Comparison of ENCODE assay signal across 22 cellular contexts in the genomic region with DNA sequence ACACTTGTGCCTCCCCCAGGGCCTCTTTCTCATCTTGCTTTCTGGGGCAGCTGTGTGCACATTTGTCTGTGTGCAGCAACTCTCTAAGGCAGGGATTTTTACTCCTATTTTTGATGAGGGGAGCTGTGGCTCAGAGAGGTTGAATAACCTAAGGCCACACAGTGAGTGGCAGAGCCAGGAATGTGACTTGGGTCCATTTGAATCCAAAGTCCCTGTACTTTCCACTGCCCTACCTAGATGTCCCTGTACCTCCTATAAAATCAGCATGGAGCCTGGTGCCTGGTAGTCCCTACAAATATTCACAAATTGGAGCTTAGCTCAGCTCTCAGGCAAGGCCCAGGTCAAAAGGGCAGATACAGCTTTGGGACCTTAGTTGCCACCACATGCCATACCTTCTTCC.
"Had no signal": no experiment of that assay in that cellular context is flagged by ENCODE, and none has a peak within 500 bp of the region (broad histone marks: within the 10 kb centered on the region; RNA-seq: fewer than 3 reads in every experiment).

No MANE protein-coding gene starts in this region.

- DNase-seq: activated B cell treated with CpG ODN at 0.5 μM for 24 hours; activated CD4-positive, alpha-beta memory T cell treated with anti-CD3 and anti-CD28 coated beads for 36 hours; activated CD4-positive, alpha-beta T cell treated with anti-CD3 and anti-CD28 coated beads for 1 hour; activated CD4-positive, alpha-beta T cell treated with anti-CD3 and anti-CD28 coated beads, Interleukin-2, amount 10 ng/mL, durations not matched to agents 7 days and 5 days; activated CD8-positive, alpha-beta memory T cell treated with anti-CD3 and anti-CD28 coated beads for 24 hours; activated gamma-delta T cell; activated naive CD4-positive, alpha-beta T cell treated with anti-CD3 and anti-CD28 coated beads for 36 hours; activated T-cell treated with anti-CD3 and anti-CD28 coated beads, Interleukin-2, amount 50 U/mL, for 48 hours; amygdala; caudate nucleus; KG1; NCI-H1048; NCI-H146; NCI-H187 treated with DMSO at 0.1 percent for 48 hours; NCI-H2081 treated with DMSO at 0.1 percent for 48 hours; NCI-H2171; NCI-H2227 treated with DMSO at 0.1 percent for 48 hours; NCI-H510A; NCI-H526 treated with DMSO at 0.1 percent for 48 hours; SIG-M5; T-helper 17 cell; T-helper 9 cell had no signal
